In the genomic region with DNA sequence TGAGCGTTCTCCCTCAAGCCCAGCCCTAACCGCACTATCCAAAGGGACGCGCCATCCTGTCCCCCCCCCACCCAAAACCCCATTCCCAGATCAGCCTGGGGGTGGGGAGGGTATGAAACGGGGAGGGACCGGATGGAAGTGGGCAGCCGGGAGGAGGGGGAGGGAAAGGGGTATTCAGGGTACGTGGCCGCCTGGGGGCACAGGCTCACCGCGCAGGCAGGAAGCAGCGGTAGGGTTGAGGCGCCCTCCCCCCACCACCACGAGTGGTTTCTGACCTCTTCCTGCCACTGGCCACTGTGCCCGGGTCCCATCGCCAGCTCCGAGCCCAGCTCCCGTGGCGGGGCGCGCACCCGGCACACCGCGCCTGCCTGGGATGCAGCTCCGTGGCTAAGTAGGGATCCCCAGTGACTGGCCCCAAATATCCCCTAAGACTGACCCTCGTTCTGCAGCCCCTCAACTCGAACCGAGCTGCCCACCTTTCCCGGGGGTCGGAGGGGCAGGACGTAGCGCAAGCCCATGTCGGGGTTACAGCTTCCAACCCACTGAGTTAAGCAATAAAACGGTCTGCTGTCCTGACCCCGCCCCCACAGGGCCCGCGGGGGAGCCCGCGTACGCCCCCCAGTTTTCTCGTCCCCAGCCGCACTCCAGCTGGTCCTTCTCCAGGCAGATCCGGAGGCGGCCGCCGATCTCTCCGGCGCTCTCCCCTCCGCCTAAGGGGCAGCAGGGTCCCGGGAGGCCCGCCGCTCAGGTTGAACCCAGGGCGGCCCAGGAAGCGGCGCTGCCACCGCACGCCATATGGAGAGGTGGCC, we compare ENCODE assay signal across 8 cellular contexts. TPM values are rescaled to one million over a fixed set of nuclear protein-coding genes. Genes with fewer than 3 reads are reported as not detected.
DNase-seq lines count a peak whose midpoint lies in the region; ATAC-seq, FAIRE-seq and TF ChIP-seq lines count a peak whose summit lies in the region.

No MANE protein-coding gene starts in this region.

- WGBS in HUES64: under 1% methylated on average over 53 of the region's 57 CpGs
- WGBS in K562 (ENCODE audit: insufficient coverage, low coverage, missing lambda C conversion rate): 0% methylated on average over 27 of the region's 57 CpGs
- WGBS in smooth muscle cell (ENCODE audit: low lambda C conversion rate): under 1% methylated on average over 44 of the region's 57 CpGs

- H3K27ac ChIP-seq in HUES64 (ENCODE audit: low read depth, low read length) (peak overlapping the region; percentile 99), K562 (ENCODE audit: extremely low read depth, low read depth, low read length) (peak overlapping the region; percentile 81), smooth muscle cell (ENCODE audit: low read depth) (peak overlapping the region; percentile 96)

- H4K20me1 ChIP-seq in K562 (replicated peaks; ENCODE audit: control insufficient read depth, insufficient read depth, low read length): no peaks in the 10 kb centered on the region; the same call in 1 of the 2 replicates
- H4K20me1 ChIP-seq in smooth muscle cell (ENCODE audit: low read depth): peaks cover 61% of the 10 kb centered on the region

- peaks cover 8% of the 10 kb centered on the region for H3K36me3 Mint-ChIP-seq in T-helper 1 cell treated with Interleukin-12 subunit alpha and Interleukin-12 subunit beta and Interleukin-4 antibody, amounts not matched to agents 30 μg/mL and 1 μg/mL, for 36 hours (ENCODE audit: low read depth)

- no TSS peak for BruUV-seq in K562 (replicated peaks; lab: Mats Ljungman, UMichigan)

- peaks cover 14% of the 10 kb centered on the region for H3K4me1 Mint-ChIP-seq in T-helper 1 cell treated with Interleukin-12 subunit alpha and Interleukin-12 subunit beta and Interleukin-4 antibody, amounts not matched to agents 30 μg/mL and 1 μg/mL, for 36 hours (ENCODE audit: low read depth)

- in situ Hi-C loops in K562 (cut with MboI): no loop called here

- CTCF ChIA-PET in K562 (lab: Yijun Ruan, JAX; ENCODE audit: low intra/inter-chr PET ratio): no interaction called here

- H3F3A ChIP-seq in smooth muscle cell (ENCODE audit: low read depth): peaks cover 28% of the 10 kb centered on the region

- H3K79me2 ChIP-seq in K562 (ENCODE audit: control insufficient read depth, insufficient read depth, low read length) (peaks cover 48% of the 10 kb centered on the region), smooth muscle cell (ENCODE audit: low read depth) (peaks cover 59% of the 10 kb centered on the region)

- H3K9me1 ChIP-seq in K562 (ENCODE audit: control insufficient read depth, insufficient read depth, low read length): no peaks in the 10 kb centered on the region

- no peak for TF ChIP-seq CTCF in K562 (IDR thresholded peaks at IDR 0.05 in 2 of 3, conservative IDR thresholded peaks at IDR 0.05 in 1 of 3; ENCODE audit: insufficient read depth in 2 of 3, low read depth in 1 of 3, low read length in 3 of 3)
- no peak for TF ChIP-seq CTCF in smooth muscle cell (IDR thresholded peaks at IDR 0.05; ENCODE audit: borderline replicate concordance, insufficient read depth, poor library complexity, severe bottlenecking)

- no peak for FAIRE-seq in K562 (lab: Jason Lieb, UNC)

- DNase-seq in ELR (ENCODE audit: low read depth) (peak; percentile 95), K562 (ENCODE audit: extremely low read depth in 1 of 4, low spot score in 3 of 4) (peak; percentile 43 to 62 (median 58)), smooth muscle cell (lab: John Stamatoyannopoulos, UW; ENCODE audit: unreplicated experiment) (peak; percentile 67)

- H3K9me3 ChIP-seq in HUES64 (ENCODE audit: insufficient read depth, low read depth, low read length): no peaks in the 10 kb centered on the region
- H3K9me3 ChIP-seq in K562 (replicated peaks; ENCODE audit: control insufficient read depth, insufficient read depth, low read depth, low read length): no peaks in the 10 kb centered on the region
- no peaks in the 10 kb centered on the region for H3K9me3 ChIP-seq in iPS-18c (ENCODE audit: control insufficient read depth, insufficient read depth, low read length)
- no peaks in the 10 kb centered on the region for H3K9me3 ChIP-seq in smooth muscle cell (replicated peaks; ENCODE audit: low read depth)

- 0 out of 2 replicates have a peak, but pooled peaks have one; percentile 2 for TF ChIP-seq EP300 in K562 (IDR thresholded peaks at IDR 0.05; ENCODE audit: low read length)

- H3K4me1 ChIP-seq in HUES64 (ENCODE audit: insufficient read depth, low read length): peaks cover 30% of the 10 kb centered on the region
- peaks cover 18 to 25% of the 10 kb centered on the region in 2 experiments; a peak in 4 of 5 replicates for H3K4me1 ChIP-seq in K562 (replicated peaks in 1 of 2; ENCODE audit: control insufficient read depth in 2 of 2, insufficient read depth in 2 of 2, low read length in 2 of 2)
- peaks cover 24% of the 10 kb centered on the region for H3K4me1 ChIP-seq in smooth muscle cell (ENCODE audit: low read depth)

- peaks cover 23% of the 10 kb centered on the region for H3K27me3 Mint-ChIP-seq in T-helper 1 cell treated with Interleukin-12 subunit alpha and Interleukin-12 subunit beta and Interleukin-4 antibody, amounts not matched to agents 30 μg/mL and 1 μg/mL, for 36 hours (ENCODE audit: low read depth)

- H3K9me3 Mint-ChIP-seq in T-helper 1 cell treated with Interleukin-12 subunit alpha and Interleukin-12 subunit beta and Interleukin-4 antibody, amounts not matched to agents 30 μg/mL and 1 μg/mL, for 36 hours: peaks cover 8% of the 10 kb centered on the region

- H3K4me3 ChIP-seq in HUES64 (ENCODE audit: low read length) (peak overlapping the region; percentile 99), K562 (peak overlapping the region; percentile 85), iPS-18c (ENCODE audit: insufficient read depth, low read depth, low read length) (peak overlapping the region; percentile 99), smooth muscle cell (peak overlapping the region; percentile 90)

- TF ChIP-seq POLR2A in K562 (conservative IDR thresholded peaks at IDR 0.05): no peak; the same call in 1 of the 2 replicates

- H3K9ac ChIP-seq in HUES64 (ENCODE audit: low read depth, low read length): peak overlapping the region; percentile 98
- H3K9ac ChIP-seq in K562 (ENCODE audit: insufficient read depth in 1 of 2, low read depth in 2 of 2, low read length in 2 of 2): peak overlapping the region; percentile 75 to 96
- H3K9ac ChIP-seq in smooth muscle cell (ENCODE audit: low read depth): peak overlapping the region; percentile 96

- intact Hi-C loops in K562 (cut with micrococcal nuclease): loop anchor here (5.0 kb wide), 1 partner anchor 124 kb away; no protein-coding TSS in a partner anchor

- H3K4me3 Mint-ChIP-seq in T-helper 1 cell treated with Interleukin-12 subunit alpha and Interleukin-12 subunit beta and Interleukin-4 antibody, amounts not matched to agents 30 μg/mL and 1 μg/mL, for 36 hours: peak overlapping the region; percentile 75

- peak overlapping the region; percentile 22 for H3K27ac Mint-ChIP-seq in T-helper 1 cell treated with Interleukin-12 subunit alpha and Interleukin-12 subunit beta and Interleukin-4 antibody, amounts not matched to agents 30 μg/mL and 1 μg/mL, for 36 hours

- H3K4me2 ChIP-seq in K562 (ENCODE audit: insufficient read depth, low read length) (peak overlapping the region; percentile 78), smooth muscle cell (peak overlapping the region; percentile 91)

- no peak for TF ChIP-seq RAD21 in K562 (CRISPR knock-in tag; conservative IDR thresholded peaks at IDR 0.05 in 1 of 2, IDR thresholded peaks at IDR 0.05 in 1 of 2)

- POLR2A ChIA-PET in K562 (lab: Yijun Ruan, JAX): interaction anchor here (0.6 to 3.8 kb wide), 4 partner anchors 10 to 1530 kb away, joined by 3 to 25 read pairs (median 4); no protein-coding TSS in a partner anchor

- peak overlapping the region; percentile 83 for H2AFZ ChIP-seq in K562 (ENCODE audit: low read depth, low read length)
- no peak overlapping the region for H2AFZ ChIP-seq in smooth muscle cell (ENCODE audit: low read depth)

- H3K27me3 ChIP-seq in HUES64 (ENCODE audit: insufficient read depth, low read length) (0 out of 2 replicates have a peak, but pooled peaks cover 5% of the 10 kb centered on the region), K562 (ENCODE audit: control insufficient read depth in 2 of 2, insufficient read depth in 2 of 2, low read length in 2 of 2) (no peaks in the 10 kb centered on the region), smooth muscle cell (ENCODE audit: low read depth) (no peaks in the 10 kb centered on the region)

- H3K36me3 ChIP-seq in HUES64 (ENCODE audit: insufficient read depth, low read length) (peaks cover 40% of the 10 kb centered on the region), K562 (ENCODE audit: control insufficient read depth, insufficient read depth, low read length) (peaks cover 28% of the 10 kb centered on the region; the same call in 2 of the 3 replicates), smooth muscle cell (ENCODE audit: low read depth) (peaks cover 2% of the 10 kb centered on the region)

- ATAC-seq in K562 (peak; percentile 59), GM18870 (IDR thresholded peaks at IDR 0.05; ENCODE audit: unreplicated experiment) (no peak), GM18868 (IDR thresholded peaks at IDR 0.05; ENCODE audit: unreplicated experiment) (no peak)

TF ChIP-seq in K562, 482 proteins besides CTCF, POLR2A, EP300 and RAD21 (continues in another document):
- TF ChIP-seq ZNF785 (CRISPR knock-in tag; IDR thresholded peaks at IDR 0.05) (no peak), MTA2 (IDR thresholded peaks at IDR 0.05; ENCODE audit: low read depth) (0 out of 2 replicates have a peak, but pooled peaks have one; percentile 16), HDAC1 (IDR thresholded peaks at IDR 0.05) (peak in 1 of 2 experiments; percentile 43; a peak in 1 of 4 replicates)

RNA-seq across cellular contexts. Expression of a gene that starts 1.2 kb away (rescaled TPM):
- polyA plus RNA-seq in HUES64 (2013, experiment 1 of 2): 156 TPM
- 157 TPM for polyA plus RNA-seq in HUES64 (2013, experiment 2 of 2)
- total RNA-seq in K562 (2011; cell fraction: chromatin; rRNA removed; ENCODE audit: low replicate concordance): 54.6 and 92.3 TPM in 2 replicates
- 49.7 and 53.4 TPM in 2 replicates for total RNA-seq in K562 (2011; cell fraction: nucleolus; rRNA removed)
- total RNA-seq in K562 (2011; cell fraction: nucleoplasm; rRNA removed): 46.1 and 65.6 TPM in 2 replicates
- total RNA-seq in K562 (2014; rRNA removed): 42.5 and 47.3 TPM in 2 replicates
- 15.9 and 16.8 TPM in 2 replicates for total RNA-seq in K562 (2014; rRNA removed; fragmentation: Illumina TruSeq; extraction: Trizol)
- 26.1 and 26.8 TPM in 2 replicates for total RNA-seq in K562 (2015; rRNA removed; fragmentation: Illumina TruSeq; extraction: Trizol)
- total RNA-seq in K562 (2021): 62.3 and 67.7 TPM in 2 replicates
- 37.3 and 44.7 TPM in 2 replicates for polyA plus RNA-seq in K562 (2011; rRNA removed)
- polyA plus RNA-seq in K562 (2011; cell fraction: cytosol; rRNA removed): 33.0 and 71.5 TPM in 2 replicates
- polyA plus RNA-seq in K562 (2011; cell fraction: nucleus; rRNA removed): 38.8 and 47.1 TPM in 2 replicates
- 63.9 and 83.3 TPM in 2 replicates for polyA plus RNA-seq in K562 (2012)
- polyA plus RNA-seq in K562 (2014; fragmentation: Illumina TruSeq; extraction: Trizol): 56.9 and 59.2 TPM in 2 replicates
- 1 to 10 TPM; 2.2 to 5.6 TPM for polyA plus RNA-seq in K562 (2014; fragmentation: Nextera tagmentation; extraction: Ambion mirVana)
- polyA plus RNA-seq in K562 (2014; rRNA removed): 30.8 and 34.5 TPM in 2 replicates
- 50.7 and 52.2 TPM in 2 replicates for polyA minus RNA-seq in K562 (2011; rRNA and poly(A)+ RNA removed)
- 66.1 and 73.5 TPM in 2 replicates for polyA minus RNA-seq in K562 (2011; cell fraction: cytosol; rRNA and poly(A)+ RNA removed)
- 25.3 and 32.7 TPM in 2 replicates for polyA minus RNA-seq in K562 (2011; cell fraction: nucleus; rRNA and poly(A)+ RNA removed)
- total RNA-seq in smooth muscle cell: 361 and 422 TPM in 2 replicates
- 741 and 806 TPM in 2 replicates for polyA plus RNA-seq in smooth muscle cell
